Comparison of ENCODE assay signal across 12 cellular contexts in genomic region chr1:171468120-171468790, GRCh38. TPM values are rescaled to one million over a fixed set of nuclear protein-coding genes. Genes with fewer than 3 reads are reported as not detected.
DNase-seq lines count a peak whose midpoint lies in the region; ATAC-seq and TF ChIP-seq lines count a peak whose summit lies in the region.
"Had no signal": no experiment of that assay in that cellular context is flagged by ENCODE, and none has a peak within 500 bp of the region (broad histone marks: within the 10 kb centered on the region; RNA-seq: fewer than 3 reads in every experiment).

No MANE protein-coding gene starts in this region.

- no peaks in the 10 kb centered on the region for H3K36me3 ChIP-seq in testis (ENCODE audit: low read depth, missing control alignments)

- ATAC-seq in GM19468 (IDR thresholded peaks at IDR 0.05; ENCODE audit: extremely low read depth, unreplicated experiment) (peak; percentile 48), HG03432 (IDR thresholded peaks at IDR 0.05; ENCODE audit: unreplicated experiment) (peak; percentile 84), GM19455 (IDR thresholded peaks at IDR 0.05; ENCODE audit: unreplicated experiment) (no peak)

- H3K27ac ChIP-seq in epithelial cell of prostate (peak overlapping the region; percentile 98), testis (no peak overlapping the region)
- H3K27ac ChIP-seq: C4-2B, HL-60 had no signal

- H3K9me3 ChIP-seq in testis = no peaks in the 10 kb centered on the region

- TF ChIP-seq CTCF in testis (IDR thresholded peaks at IDR 0.05) = no peak

- no peak overlapping the region for H3K4me3 ChIP-seq in testis

- 70 to 83% methylated on average over 4 of the region's 4 CpGs for WGBS in testis, 2 donors

- DNase-seq in AG08396 (ENCODE audit: low spot score) = peak; percentile 29
- DNase-seq in epithelial cell of prostate (ENCODE audit: low read depth, low spot score) = peak; percentile 78
- DNase-seq in NCI-H2081 treated with DMSO at 0.1 percent for 48 hours (lab: John Stamatoyannopoulos, UW) = no peak
- DNase-seq in hippocampal formation (lab: John Stamatoyannopoulos, UW) = no peak
- no peak for DNase-seq in testis
- DNase-seq: activated naive CD4-positive, alpha-beta T cell treated with anti-CD3 and anti-CD28 coated beads, Interleukin-2, amount 50 U/mL, for 16 hours; stimulated activated CD4-positive, alpha-beta T cell treated with anti-CD3 and anti-CD28 coated beads, Interleukin-15, amount 100 ng/mL, for 24 hours had no signal

- TF ChIP-seq POLR2A in testis (IDR thresholded peaks at IDR 0.05) = no peak

- intact Hi-C loops in testis (cut with DNase I; ENCODE audit: low total_unique reads) = no loop called here

- H3K4me1 ChIP-seq in testis = no peaks in the 10 kb centered on the region

- no peaks in the 10 kb centered on the region for H3K27me3 ChIP-seq in testis

RNA-seq across cellular contexts. Expression of gene PRRC2C, which starts 17.1 kb away (rescaled TPM):
- total RNA-seq in testis = 100 to 1,000 TPM; 114 to 128 TPM
- 67.0 TPM for polyA plus RNA-seq in testis (ENCODE audit: insufficient read depth, low read depth, low replicate concordance)

Comparison
In these comparisons a context has a peak if more than half of its experiments do, and no peak if none do; other contexts are left out.
1. DNase-seq: peak in AG08396 (single experiment) and epithelial cell of prostate (single experiment); none in NCI-H2081 treated with DMSO at 0.1 percent for 48 hours (single experiment), hippocampal formation (0 of 2) and testis (single experiment).